24 cellular contexts compared by ENCODE assay signal in the genomic region with DNA sequence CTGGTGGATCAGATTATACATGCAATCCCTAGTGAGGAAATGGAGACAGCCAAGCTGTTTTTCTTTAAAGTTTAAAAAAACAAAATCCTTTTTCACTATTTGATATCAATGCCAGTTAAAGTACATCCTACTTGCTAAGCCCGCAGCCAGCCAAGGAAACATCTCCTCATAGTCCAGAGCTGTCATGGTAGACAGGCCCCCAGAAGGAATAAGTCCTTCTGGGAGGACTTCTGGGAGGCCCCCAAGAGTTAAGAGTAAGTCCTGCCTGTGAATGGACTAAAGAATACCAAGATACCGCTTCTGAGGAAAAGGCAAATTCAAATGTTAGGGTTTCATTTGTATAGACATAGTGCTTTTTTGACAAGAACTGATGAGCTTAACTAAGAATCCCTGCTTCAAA. TPM values are rescaled to one million over a fixed set of nuclear protein-coding genes. Genes with fewer than 3 reads are reported as not detected.
DNase-seq lines count a peak whose midpoint lies in the region; ATAC-seq and TF ChIP-seq lines count a peak whose summit lies in the region.
"Had no signal": no experiment of that assay in that cellular context is flagged by ENCODE, and none has a peak within 500 bp of the region (broad histone marks: within the 10 kb centered on the region; RNA-seq: fewer than 3 reads in every experiment).

No MANE protein-coding gene starts in this region.

- H2BK5ac ChIP-seq in IMR-90 (ENCODE audit: low read depth, low read length, poor library complexity, severe bottlenecking) = peak overlapping the region; percentile 78

- H2AFZ ChIP-seq in IMR-90 (replicated peaks; ENCODE audit: low read length, poor library complexity) (no peak overlapping the region), fibroblast of lung (ENCODE audit: low read length) (peak overlapping the region; percentile 1), smooth muscle cell (ENCODE audit: low read depth) (peak overlapping the region; percentile 44)
- H2AFZ ChIP-seq: GM23338 had no signal

- peak overlapping the region; percentile 8 to 71; a peak in 2 of 4 replicates for H4K8ac ChIP-seq in IMR-90 (ENCODE audit: low read depth in 2 of 2, low read length in 2 of 2)

- H3K56ac ChIP-seq in IMR-90 (ENCODE audit: extremely low read depth, insufficient read depth, low read length) = 0 out of 2 replicates have a peak overlapping the region, but pooled peaks have one; percentile 47

- peak overlapping the region; percentile 50; the same call in 1 of the 2 replicates for H3K23ac ChIP-seq in IMR-90 (ENCODE audit: low read depth, low read length)

- WGBS in IMR-90 (ENCODE audit: extremely low coverage in 2 of 2, insufficient read length in 1 of 2), 2 experiments = no CpG with 5 or more reads among the region's 2 CpGs
- 87% methylated on average over 2 of the region's 2 CpGs for WGBS in smooth muscle cell (ENCODE audit: low lambda C conversion rate)

- no peak for TF ChIP-seq CTCF in AG04450 (IDR thresholded peaks at IDR 0.05; ENCODE audit: low read depth, low read length)
- no peak for TF ChIP-seq CTCF in IMR-90 (conservative IDR thresholded peaks at IDR 0.05; ENCODE audit: low read depth, low read length)
- TF ChIP-seq CTCF in fibroblast of lung (conservative IDR thresholded peaks at IDR 0.05 in 1 of 2, IDR thresholded peaks at IDR 0.05 in 1 of 2; ENCODE audit: low read depth in 1 of 2, low read length in 2 of 2) = no peak
- no peak for TF ChIP-seq CTCF in smooth muscle cell (IDR thresholded peaks at IDR 0.05; ENCODE audit: borderline replicate concordance, insufficient read depth, poor library complexity, severe bottlenecking)

- H3K36me3 ChIP-seq in IMR-90 (ENCODE audit: control insufficient read depth, insufficient read depth, low read length) = peaks cover 23% of the 10 kb centered on the region
- H3K36me3 ChIP-seq in fibroblast of lung (ENCODE audit: control insufficient read depth, insufficient read depth, low read length) = peaks cover 9% of the 10 kb centered on the region
- H3K36me3 ChIP-seq in smooth muscle cell (ENCODE audit: low read depth) = no peaks in the 10 kb centered on the region

- H3K79me2 ChIP-seq in fibroblast of lung (ENCODE audit: control insufficient read depth, insufficient read depth, low read length) (no peaks in the 10 kb centered on the region), smooth muscle cell (ENCODE audit: low read depth) (no peaks in the 10 kb centered on the region)

- H3K4me3 ChIP-seq in AG04450 (ENCODE audit: low read depth, low read length) (no peak overlapping the region), IMR-90 (ENCODE audit: insufficient read depth, low read depth, low read length) (no peak overlapping the region), fibroblast of lung (replicated peaks in 1 of 4; ENCODE audit: control extremely low read depth in 1 of 4, insufficient read depth in 1 of 4, low read depth in 3 of 4, low read length in 4 of 4) (no peak overlapping the region), smooth muscle cell (no peak overlapping the region)
- H3K4me3 ChIP-seq: A549, GM12878, GM23338, MG63 had no signal

- no TSS peak for BruUV-seq in IMR-90 (replicated peaks; lab: Mats Ljungman, UMichigan)

- POLR2A ChIA-PET in AG04450 (lab: Yijun Ruan, JAX) = no interaction called here
- POLR2A ChIA-PET in IMR-90 (lab: Charles Lee; ENCODE audit: unreplicated experiment) = no interaction called here

- peaks cover 3% of the 10 kb centered on the region; the same call in 1 of the 2 replicates for H3K9me1 ChIP-seq in IMR-90 (ENCODE audit: insufficient read depth, low read length)

- no peaks in the 10 kb centered on the region for H3F3A ChIP-seq in smooth muscle cell (ENCODE audit: low read depth)

- CTCF ChIA-PET in AG04450 (lab: Charles Lee) = interaction anchor here (0.7 to 3.1 kb wide), 4 partner anchors 15 to 156 kb away, joined by 3 to 31 read pairs (median 8); no protein-coding TSS in a partner anchor
- CTCF ChIA-PET in IMR-90 (lab: Yijun Ruan, JAX) = interaction anchor here (1.0 to 1.4 kb wide), 2 partner anchors 39 to 122 kb away, joined by 4 to 5 read pairs; no protein-coding TSS in a partner anchor

- no peak for TF ChIP-seq POLR2A in IMR-90 (IDR thresholded peaks at IDR 0.05; ENCODE audit: low read depth, low read length)

- peak overlapping the region; percentile 55 for H3K18ac ChIP-seq in IMR-90 (ENCODE audit: low read depth, low read length)

- no peak overlapping the region; the same call in 1 of the 2 replicates for H3K4me2 ChIP-seq in IMR-90 (ENCODE audit: low read depth, low read length)
- peak overlapping the region; percentile 17 for H3K4me2 ChIP-seq in fibroblast of lung (ENCODE audit: extremely low read depth, insufficient read depth, low read length)
- H3K4me2 ChIP-seq in smooth muscle cell = peak overlapping the region; percentile 26
- H3K4me2 ChIP-seq: A549, GM23338 had no signal

- H4K5ac ChIP-seq in IMR-90 (ENCODE audit: low read depth, low read length) = 0 out of 2 replicates have a peak overlapping the region, but pooled peaks have one; percentile 24

- TF ChIP-seq RAD21 in IMR-90 (IDR thresholded peaks at IDR 0.05; ENCODE audit: low read length) = no peak

- H3K4me1 ChIP-seq in IMR-90 (ENCODE audit: control insufficient read depth, insufficient read depth, low read length) (peaks cover 5% of the 10 kb centered on the region), fibroblast of lung (ENCODE audit: control insufficient read depth, extremely low read depth, insufficient read depth, low read length) (peaks cover 9% of the 10 kb centered on the region), smooth muscle cell (ENCODE audit: low read depth) (no peaks in the 10 kb centered on the region)
- H3K4me1 ChIP-seq: A549, Caco-2 had no signal

- peak overlapping the region; percentile 38; the same call in 1 of the 2 replicates for H3K4ac ChIP-seq in IMR-90 (ENCODE audit: low read depth, low read length)

- peak overlapping the region; percentile 42 for H2BK120ac ChIP-seq in IMR-90 (ENCODE audit: low read depth, low read length)

- H2BK20ac ChIP-seq in IMR-90 (ENCODE audit: low read depth, low read length) = peak overlapping the region; percentile 20; the same call in 1 of the 2 replicates

- DNase-seq in AG04450 (ENCODE audit: low read depth, low spot score) = no peak
- no peak for DNase-seq in IMR-90
- DNase-seq in fibroblast of lung (ENCODE audit: low read depth in 2 of 2) = no peak
- DNase-seq in smooth muscle cell (lab: John Stamatoyannopoulos, UW; ENCODE audit: unreplicated experiment) = no peak
- DNase-seq in DMS 273 treated with DMSO at 0.1 percent for 48 hours (lab: John Stamatoyannopoulos, UW) = no peak
- DNase-seq: Caco-2; CD8-positive, alpha-beta T cell; DMS79; GDM1; H9; KBM-7; MG63; NCI-H1105 treated with DMSO at 0.1 percent for 48 hours; NCI-H146; NCI-H2029; NCI-H526 treated with DMSO at 0.1 percent for 48 hours; Right ventricle myocardium superior; RPMI8226 had no signal

- peak overlapping the region; percentile 68 for H3K27ac ChIP-seq in AG04450 (ENCODE audit: low read depth, low read length)
- peak overlapping the region; percentile 24 for H3K27ac ChIP-seq in IMR-90 (ENCODE audit: insufficient read depth, low read length)
- H3K27ac ChIP-seq in fibroblast of lung (ENCODE audit: insufficient read depth, low read length) = peak overlapping the region; percentile 75
- peak overlapping the region; percentile 66 for H3K27ac ChIP-seq in smooth muscle cell (ENCODE audit: low read depth)
- H3K27ac ChIP-seq: A549, C4-2B had no signal

- dilution Hi-C loops in IMR-90 (cut with HindIII; ENCODE audit: low sequenced_read_pairs, unreplicated experiment) = loop anchor here (25.0 kb wide), 1 partner anchor 109 kb away; no protein-coding TSS in a partner anchor

- H3K27me3 ChIP-seq in AG04450 (ENCODE audit: control insufficient read depth, insufficient read depth, low read length) (no peaks in the 10 kb centered on the region), IMR-90 (ENCODE audit: control insufficient read depth, insufficient read depth, low read length) (no peaks in the 10 kb centered on the region), fibroblast of lung (ENCODE audit: control insufficient read depth, insufficient read depth, low read length) (no peaks in the 10 kb centered on the region), smooth muscle cell (ENCODE audit: low read depth) (no peaks in the 10 kb centered on the region)
- H3K27me3 ChIP-seq: MG63 had no signal

- no peak overlapping the region for H2AK9ac ChIP-seq in IMR-90 (replicated peaks; ENCODE audit: low read depth, low read length, poor library complexity)

- H3K9ac ChIP-seq in IMR-90 (ENCODE audit: low read depth, low read length) = no peak overlapping the region
- no peak overlapping the region for H3K9ac ChIP-seq in fibroblast of lung (ENCODE audit: insufficient read depth, low read length)
- no peak overlapping the region for H3K9ac ChIP-seq in smooth muscle cell (ENCODE audit: low read depth)

- H2AK5ac ChIP-seq in IMR-90 (ENCODE audit: low read depth, low read length) = no peak overlapping the region

- no peaks in the 10 kb centered on the region for H3K9me3 ChIP-seq in AG04450 (ENCODE audit: control insufficient read depth, insufficient read depth, low read length)
- no peaks in the 10 kb centered on the region for H3K9me3 ChIP-seq in IMR-90 (ENCODE audit: control insufficient read depth, insufficient read depth, low read length)
- no peaks in the 10 kb centered on the region for H3K9me3 ChIP-seq in fibroblast of lung (ENCODE audit: control insufficient read depth, insufficient read depth, low read depth, low read length)
- no peaks in the 10 kb centered on the region for H3K9me3 ChIP-seq in smooth muscle cell (replicated peaks; ENCODE audit: low read depth)
- H3K9me3 ChIP-seq: A549, Caco-2, MG63 had no signal

- peaks cover 8 to 21% of the 10 kb centered on the region in 2 experiments; a peak in 3 of 4 replicates for H3K79me1 ChIP-seq in IMR-90 (ENCODE audit: low read depth in 1 of 2, low read length in 2 of 2)

- peak overlapping the region; percentile 16; the same call in 1 of the 2 replicates for H3K14ac ChIP-seq in IMR-90 (replicated peaks; ENCODE audit: low read depth, low read length)

- H4K91ac ChIP-seq in IMR-90 (ENCODE audit: insufficient read depth, low read depth, low read length) = no peak overlapping the region

- ATAC-seq in IMR-90 (ENCODE audit: low read depth) (peak; percentile 36), HG02798 (IDR thresholded peaks at IDR 0.05; ENCODE audit: poor library complexity, unreplicated experiment) (no peak), GM19328 (IDR thresholded peaks at IDR 0.05; ENCODE audit: unreplicated experiment) (no peak)
- ATAC-seq: A549; CD8-positive, alpha-beta T cell; GM12878; GM23338 had no signal

- H2BK15ac ChIP-seq in IMR-90 (ENCODE audit: low read depth, low read length) = 0 out of 3 replicates have a peak overlapping the region, but pooled peaks have one; percentile 4

- intact Hi-C loops in IMR-90 (cut with micrococcal nuclease) = loop anchor here (2.0 kb wide), 1 partner anchor 122 kb away; no protein-coding TSS in a partner anchor

- in situ Hi-C loops in IMR-90 (cut with MboI; ENCODE audit: low sequenced_read_pairs) = no loop called here

- no peaks in the 10 kb centered on the region for H4K20me1 ChIP-seq in IMR-90 (ENCODE audit: insufficient read depth, low read length)
- no peaks in the 10 kb centered on the region for H4K20me1 ChIP-seq in fibroblast of lung (ENCODE audit: control insufficient read depth, extremely low read depth, insufficient read depth, low read length)
- H4K20me1 ChIP-seq in smooth muscle cell (ENCODE audit: low read depth) = no peaks in the 10 kb centered on the region

RNA-seq across cellular contexts. Expression of a gene that starts 38.3 kb away (rescaled TPM):
- polyA plus RNA-seq in AG04450 (2011; rRNA removed) (53.3 and 79.6 TPM in 2 replicates), IMR-90 (2012; rRNA removed) (32.8 and 40.0 TPM in 2 replicates), fibroblast of lung (97.0 and 122 TPM in 2 replicates), smooth muscle cell (35.6 and 44.8 TPM in 2 replicates)
- polyA minus RNA-seq in AG04450 (2011; rRNA and poly(A)+ RNA removed) = 13.0 and 19.1 TPM in 2 replicates
- total RNA-seq in IMR-90 (2012; rRNA removed) (36.4 and 62.5 TPM in 2 replicates), fibroblast of lung (34.4 and 44.4 TPM in 2 replicates), smooth muscle cell (56.3 and 59.0 TPM in 2 replicates)
- polyA plus RNA-seq in IMR-90 (2012; cell fraction: cytosol; rRNA removed) = 4.7 and 5.5 TPM in 2 replicates
- 1.2 and 13.8 TPM in 2 replicates for polyA plus RNA-seq in IMR-90 (2012; cell fraction: nucleus; rRNA removed; ENCODE audit: low replicate concordance)
- polyA plus RNA-seq in fibroblast of lung (2012) = 63.9 and 73.7 TPM in 2 replicates
- 3.3 and 7.0 TPM in 2 replicates for polyA minus RNA-seq in fibroblast of lung (ENCODE audit: low replicate concordance)

Comparison
In these comparisons a context has a peak if more than half of its experiments do, and no peak if none do; other contexts are left out.
1. H3K27ac ChIP-seq: peak in every context shown above with its lines; median percentile 75 in fibroblast of lung; 68 in AG04450; 66 in smooth muscle cell; 24 in IMR-90.